19 cellular contexts compared by ENCODE assay signal in the genomic region with DNA sequence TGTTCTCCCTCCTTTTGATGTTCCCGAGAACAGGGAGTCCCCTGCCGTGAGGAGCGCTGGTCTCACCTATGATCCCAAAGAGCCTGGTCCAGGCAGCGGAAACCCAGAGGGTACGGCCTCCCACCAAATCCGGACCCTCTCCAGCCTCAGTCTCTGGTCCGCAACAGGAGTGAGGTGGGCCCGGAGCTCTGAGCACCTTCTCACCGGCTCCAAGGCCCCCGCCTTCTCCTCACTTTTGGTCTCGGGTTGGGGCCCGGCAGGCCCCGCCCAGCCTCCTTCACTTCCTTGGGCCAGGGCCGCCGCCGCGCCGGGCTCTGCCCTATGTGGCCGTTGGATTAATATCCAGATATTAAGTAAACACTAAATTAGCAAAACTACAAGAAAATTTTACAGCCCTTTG. TPM values are rescaled to one million over a fixed set of nuclear protein-coding genes. Genes with fewer than 3 reads are reported as not detected.
DNase-seq lines count a peak whose midpoint lies in the region; ATAC-seq, FAIRE-seq and TF ChIP-seq lines count a peak whose summit lies in the region.
"Had no signal": no experiment of that assay in that cellular context is flagged by ENCODE, and none has a peak within 500 bp of the region (broad histone marks: within the 10 kb centered on the region; RNA-seq: fewer than 3 reads in every experiment).

No MANE protein-coding gene starts in this region.

- POLR2A ChIA-PET in endothelial cell of umbilical vein (lab: Charles Lee) = no interaction called here

- peaks cover 7% of the 10 kb centered on the region for H3K36me3 Mint-ChIP-seq in IgD-negative memory B cell
- peaks cover 0 to 22% of the 10 kb centered on the region in 2 donors for H3K36me3 Mint-ChIP-seq in naive B cell

- H3K9me3 Mint-ChIP-seq in IgD-negative memory B cell (peaks cover 0 to 7% (median 3%) of the 10 kb centered on the region in 3 donors), naive B cell (peaks cover 0 to 22% (median 7%) of the 10 kb centered on the region in 7 donors)

- no peaks in the 10 kb centered on the region for H3K4me1 ChIP-seq in endothelial cell of umbilical vein (ENCODE audit: control insufficient read depth, extremely low read depth, insufficient read depth, low read length)

- no peaks in the 10 kb centered on the region for H3K9me3 ChIP-seq in endothelial cell of umbilical vein (replicated peaks; ENCODE audit: control insufficient read depth, insufficient read depth, low read length)
- H3K9me3 ChIP-seq: Peyer's patch, SK-N-SH had no signal

- TF ChIP-seq CTCF in endothelial cell of umbilical vein (IDR thresholded peaks at IDR 0.05; ENCODE audit: extremely low read depth in 1 of 2, insufficient read depth in 1 of 2, low read depth in 1 of 2, low read length in 2 of 2) = no peak

- TF ChIP-seq POLR2A in endothelial cell of umbilical vein (IDR thresholded peaks at IDR 0.05; ENCODE audit: low read depth, low read length) = no peak

- no peak overlapping the region for H2AFZ ChIP-seq in endothelial cell of umbilical vein (ENCODE audit: low read depth, low read length)

- no peak overlapping the region for H3K27ac ChIP-seq in endothelial cell of umbilical vein (ENCODE audit: insufficient read depth, low read depth, low read length)
- H3K27ac ChIP-seq: Peyer's patch had no signal

- H3K4me3 ChIP-seq in H7 (ENCODE audit: insufficient read depth, low read depth, low read length) = no peak overlapping the region
- H3K4me3 ChIP-seq in endothelial cell of umbilical vein (replicated peaks in 1 of 3; ENCODE audit: insufficient read depth in 1 of 3, low read depth in 1 of 3, low read length in 3 of 3) = no peak overlapping the region
- H3K4me3 ChIP-seq: Peyer's patch had no signal

- ATAC-seq in naive B cell (ENCODE audit: low read depth in 2 of 2) (no peak), GM19324 (IDR thresholded peaks at IDR 0.05; ENCODE audit: low FRiP score, unreplicated experiment) (no peak)

- no peak for FAIRE-seq in endothelial cell of umbilical vein (lab: Jason Lieb, UNC)

- H3K9ac ChIP-seq in endothelial cell of umbilical vein (replicated peaks; ENCODE audit: extremely low read depth, insufficient read depth, low read length) = no peak overlapping the region
- H3K9ac ChIP-seq: SK-N-SH had no signal

- H3K27me3 ChIP-seq in H7 (ENCODE audit: control insufficient read depth, insufficient read depth, low read length) = peaks cover 72% of the 10 kb centered on the region
- peaks cover 57 to 71% of the 10 kb centered on the region in 2 experiments for H3K27me3 ChIP-seq in endothelial cell of umbilical vein (ENCODE audit: control insufficient read depth in 2 of 2, insufficient read depth in 2 of 2, low read length in 2 of 2)

- H3K4me3 Mint-ChIP-seq in IgD-negative memory B cell (peak overlapping the region in 1 of 4 donors; percentile 70), naive B cell (peak overlapping the region in 2 of 8 donors; percentile 16 to 27)

- H3K79me2 ChIP-seq in endothelial cell of umbilical vein (ENCODE audit: control insufficient read depth, insufficient read depth, low read length) = no peaks in the 10 kb centered on the region

- H3K4me2 ChIP-seq in endothelial cell of umbilical vein (ENCODE audit: insufficient read depth, low read length) = no peak overlapping the region
- H3K4me2 ChIP-seq: SK-N-SH had no signal

- H3K27me3 Mint-ChIP-seq in IgD-negative memory B cell (peaks cover 58% of the 10 kb centered on the region), naive B cell (peaks cover 56 to 81% (median 76%) of the 10 kb centered on the region in 3 donors)

- peaks cover 12 to 17% (median 13%) of the 10 kb centered on the region in 3 donors for H3K4me1 Mint-ChIP-seq in IgD-negative memory B cell
- peaks cover 37 to 53% (median 38%) of the 10 kb centered on the region in 3 donors for H3K4me1 Mint-ChIP-seq in naive B cell

- intact Hi-C loops in endothelial cell of umbilical vein (cut with micrococcal nuclease) = no loop called here

- CTCF ChIA-PET in endothelial cell of umbilical vein (lab: Charles Lee) = interaction anchor here (0.6 kb wide), 1 partner anchor 11 kb away, joined by 3 read pairs; no protein-coding TSS in a partner anchor

- peak overlapping the region; percentile 46 to 93 (median 92) for H3K27ac Mint-ChIP-seq in IgD-negative memory B cell
- H3K27ac Mint-ChIP-seq in naive B cell = peak overlapping the region in 4 of 6 donors; percentile 20 to 99 (median 62)
- H3K27ac Mint-ChIP-seq: CD14-positive monocyte had no signal

- no peaks in the 10 kb centered on the region for H3K9me1 ChIP-seq in endothelial cell of umbilical vein (replicated peaks; ENCODE audit: control insufficient read depth, extremely low read depth, insufficient read depth, low read length)

- H3K36me3 ChIP-seq in H7 (replicated peaks; ENCODE audit: control insufficient read depth, insufficient read depth, low read length) (no peaks in the 10 kb centered on the region), endothelial cell of umbilical vein (ENCODE audit: control insufficient read depth in 2 of 2, extremely low read depth in 1 of 2, insufficient read depth in 2 of 2, low read length in 2 of 2) (no peaks in the 10 kb centered on the region)
- H3K36me3 ChIP-seq: Peyer's patch had no signal

- H4K20me1 ChIP-seq in endothelial cell of umbilical vein (replicated peaks; ENCODE audit: control insufficient read depth, extremely low read depth, insufficient read depth, low read length) = no peaks in the 10 kb centered on the region

- peak; percentile 80 for DNase-seq in H7
- DNase-seq in endothelial cell of umbilical vein (ENCODE audit: low read depth, low spot score) = no peak
- no peak for DNase-seq in naive B cell
- no peak for DNase-seq in effector CD4-positive, alpha-beta T cell
- no peak for DNase-seq in effector CD8-positive, alpha-beta T cell (lab: John Stamatoyannopoulos, UW)
- DNase-seq in NCI-H2171 (lab: John Stamatoyannopoulos, UW) = no peak
- DNase-seq: COR-L47, IMR-90, NCI-H1105 treated with DMSO at 0.1 percent for 48 hours, NCI-H187, SHP77, SK-N-SH had no signal

- dilution Hi-C loops in endothelial cell of umbilical vein (cut with MboI; ENCODE audit: extremely low pct_ligation_motif_present, low sequenced_read_pairs) = no loop called here

- BruUV-seq in endothelial cell of umbilical vein (replicated peaks; lab: Mats Ljungman, UMichigan) = no TSS peak

TF ChIP-seq in endothelial cell of umbilical vein, 7 proteins besides CTCF, POLR2A, EP300 and RAD21:
- TF ChIP-seq POLR2AphosphoS5 (IDR thresholded peaks at IDR 0.05; ENCODE audit: insufficient read depth, low read depth, low read length) (no peak), EZH2 (IDR thresholded peaks at IDR 0.05; ENCODE audit: borderline replicate concordance, low read depth, low read length, severe bottlenecking) (peak; percentile 28)

RNA-seq across cellular contexts. Expression of a gene that starts 5.7 kb away (rescaled TPM):
- 0.11 TPM in 1 of 2 replicates, not detected in the other for total RNA-seq in H7 (2014; rRNA removed; shearing (Covaris generic))
- polyA plus RNA-seq in IgD-negative memory B cell (not detected), endothelial cell of umbilical vein (0.05 and 0.06 TPM in 2 replicates), naive B cell (ENCODE audit: low read depth in 6 of 6) (under 1 TPM in 3 of 6 donors, not detected in 3; 0.07 to 0.19 (median 0.13) TPM)
- total RNA-seq in endothelial cell of umbilical vein = 0.09 and 0.15 TPM in 2 replicates
- 0.03 and 0.06 TPM in 2 replicates for polyA plus RNA-seq in endothelial cell of umbilical vein (2011; cell fraction: cytosol; rRNA removed)
- polyA plus RNA-seq in endothelial cell of umbilical vein (2011; cell fraction: nucleus; rRNA removed) = 0.17 and 0.25 TPM in 2 replicates
- polyA plus RNA-seq in endothelial cell of umbilical vein (2012) = 0.07 TPM in 1 of 2 replicates, not detected in the other
- 0.13 and 0.15 TPM in 2 replicates for polyA minus RNA-seq in endothelial cell of umbilical vein
- 0.41 TPM for polyA minus RNA-seq in endothelial cell of umbilical vein (2011; cell fraction: cytosol; rRNA and poly(A)+ RNA removed)
- polyA minus RNA-seq in endothelial cell of umbilical vein (2011; cell fraction: nucleus; rRNA and poly(A)+ RNA removed) = 0.19 and 0.58 TPM in 2 replicates
- total RNA-seq: H4, IMR-90 had no signal
- polyA plus RNA-seq: CD14-positive monocyte had no signal

RNA-seq across cellular contexts. Expression of a gene that starts 20.2 kb away (rescaled TPM):
- not detected in 2 replicates for total RNA-seq in H7 (2014; rRNA removed; shearing (Covaris generic))
- polyA plus RNA-seq in IgD-negative memory B cell (not detected), endothelial cell of umbilical vein (not detected in 2 replicates), naive B cell (ENCODE audit: low read depth in 6 of 6) (not detected)
- total RNA-seq in endothelial cell of umbilical vein = not detected in 2 replicates
- not detected in 2 replicates for polyA plus RNA-seq in endothelial cell of umbilical vein (2011; cell fraction: cytosol; rRNA removed)
- not detected in 2 replicates for polyA plus RNA-seq in endothelial cell of umbilical vein (2011; cell fraction: nucleus; rRNA removed)
- polyA plus RNA-seq in endothelial cell of umbilical vein (2012) = not detected in 2 replicates
- not detected in 2 replicates for polyA minus RNA-seq in endothelial cell of umbilical vein
- 1,914 TPM for polyA minus RNA-seq in endothelial cell of umbilical vein (2011; cell fraction: cytosol; rRNA and poly(A)+ RNA removed)
- polyA minus RNA-seq in endothelial cell of umbilical vein (2011; cell fraction: nucleus; rRNA and poly(A)+ RNA removed) = not detected in 2 replicates
- total RNA-seq: H4, IMR-90, LHCN-M2, NCI-H460, Peyer's patch had no signal
- polyA plus RNA-seq: CD14-positive monocyte, IMR-90, SK-N-SH had no signal
